29 cellular contexts compared by ENCODE assay signal in the genomic region with DNA sequence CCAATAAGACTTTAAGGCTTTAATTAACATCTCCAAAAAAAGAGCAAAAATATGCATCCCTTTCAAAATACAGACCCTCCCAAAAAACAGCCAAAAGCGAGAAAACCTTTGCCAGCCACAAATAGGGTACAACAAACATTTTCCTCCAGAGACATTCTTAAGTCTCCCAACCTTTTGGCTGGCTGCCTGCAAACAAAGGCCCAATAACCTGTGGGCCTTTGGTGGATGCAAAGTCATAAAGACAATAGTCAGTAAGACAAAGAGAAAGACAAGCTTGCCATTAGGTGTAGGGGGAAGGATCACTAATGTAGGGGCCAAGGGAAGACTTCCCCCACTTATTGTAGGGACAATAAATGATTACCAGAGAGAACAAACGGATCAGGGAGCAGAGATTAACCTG.
"Had no signal": no experiment of that assay in that cellular context is flagged by ENCODE, and none has a peak within 500 bp of the region (broad histone marks: within the 10 kb centered on the region; RNA-seq: fewer than 3 reads in every experiment).

No MANE protein-coding gene starts in this region.

- H3K4me3 ChIP-seq: left lung, lower lobe of right lung, pancreas, prostate gland, skin epidermis, suprapubic skin, thoracic aorta, tibial artery, uterus had no signal

- H3K9me3 Mint-ChIP-seq: type B pancreatic cell had no signal

- ATAC-seq: left cardiac atrium; left lung; lower lobe of right lung; naive thymus-derived CD4-positive, alpha-beta T cell; natural killer cell treated with Interleukin-12 subunit alpha and Interleukin-12 subunit beta and Interleukin-15 and Interleukin-18, amount 100 ng/mL, for 72 hours; pancreas; right cardiac atrium; sciatic nerve; stimulated activated effector memory CD8-positive, alpha-beta T cell treated with anti-CD3 and anti-CD28 coated beads, Interleukin-12 subunit alpha, Interleukin-12 subunit beta, amount 100 ng/mL, for 72 hours had no signal

- H3K36me3 ChIP-seq: left lung, lower lobe of right lung, pancreas, prostate gland, suprapubic skin, thoracic aorta, tibial artery, uterus had no signal

- DNase-seq: hippocampal formation; kidney glomerular epithelial cell; left cardiac atrium; left lung; lower lobe of right lung; mesendoderm; naive thymus-derived CD4-positive, alpha-beta T cell; nucleus accumbens; pancreas; posterior cingulate gyrus; retina; right cardiac atrium; stimulated activated CD4-positive, alpha-beta T cell treated with anti-CD3 and anti-CD28 coated beads, Interleukin-12 subunit alpha, Interleukin-12 subunit beta, amount 100 ng/mL, for 4 hours; stimulated activated CD4-positive, alpha-beta T cell treated with anti-CD3 and anti-CD28 coated beads, Interleukin-15, amount 100 ng/mL, for 24 hours; stimulated activated CD4-positive, alpha-beta T cell treated with anti-CD3 and anti-CD28 coated beads, Interleukin-2, amount 100 ng/mL, for 24 hours; stimulated activated CD4-positive, alpha-beta T cell treated with anti-CD3 and anti-CD28 coated beads, Interleukin-4, amount 100 ng/mL, for 1 hour; stimulated activated naive CD4-positive, alpha-beta T cell; tibial artery; uterus had no signal

- H3K4me3 Mint-ChIP-seq: mesothelial cell of epicardium; naive thymus-derived CD4-positive, alpha-beta T cell; natural killer cell treated with Interleukin-12 subunit alpha and Interleukin-12 subunit beta and Interleukin-15 and Interleukin-18, amount 100 ng/mL, for 72 hours; stimulated activated effector memory CD8-positive, alpha-beta T cell treated with anti-CD3 and anti-CD28 coated beads, Interleukin-12 subunit alpha, Interleukin-12 subunit beta, amount 100 ng/mL, for 72 hours; stimulated activated naive CD8-positive, alpha-beta T cell treated with anti-CD3 and anti-CD28 coated beads, Interleukin-15, Interleukin-2, amounts not matched to agents 100 ng/mL and 50 ng/mL, for 24 hours; type B pancreatic cell had no signal

- H3K4me1 ChIP-seq: left lung, lower lobe of right lung, pancreas, prostate gland, suprapubic skin, tibial artery, uterus had no signal

- H3K4me1 Mint-ChIP-seq: mesothelial cell of epicardium; naive thymus-derived CD4-positive, alpha-beta T cell; stimulated activated effector memory CD8-positive, alpha-beta T cell treated with anti-CD3 and anti-CD28 coated beads, Interleukin-12 subunit alpha, Interleukin-12 subunit beta, amount 100 ng/mL, for 72 hours had no signal

- H3K9me3 ChIP-seq: pancreas, prostate gland, thoracic aorta, uterus had no signal

- H3K27ac ChIP-seq: left lung, lower lobe of right lung, pancreas, prostate gland, skin epidermis, suprapubic skin, thoracic aorta, tibial artery, uterus had no signal

- H3K27me3 Mint-ChIP-seq: naive thymus-derived CD4-positive, alpha-beta T cell; natural killer cell treated with Interleukin-12 subunit alpha and Interleukin-12 subunit beta and Interleukin-15 and Interleukin-18, amount 100 ng/mL, for 72 hours; stimulated activated naive CD8-positive, alpha-beta T cell treated with anti-CD3 and anti-CD28 coated beads, Interleukin-15, Interleukin-2, amounts not matched to agents 100 ng/mL and 50 ng/mL, for 24 hours; type B pancreatic cell had no signal

- H3K36me3 Mint-ChIP-seq: mesothelial cell of epicardium; naive thymus-derived CD4-positive, alpha-beta T cell; stimulated activated effector memory CD8-positive, alpha-beta T cell treated with anti-CD3 and anti-CD28 coated beads, Interleukin-12 subunit alpha, Interleukin-12 subunit beta, amount 100 ng/mL, for 72 hours; type B pancreatic cell had no signal

- H3K27me3 ChIP-seq: left lung, pancreas, suprapubic skin, tibial artery, uterus had no signal

- H3K27ac Mint-ChIP-seq: mesothelial cell of epicardium; naive thymus-derived CD4-positive, alpha-beta T cell; natural killer cell treated with Interleukin-12 subunit alpha and Interleukin-12 subunit beta and Interleukin-15 and Interleukin-18, amount 100 ng/mL, for 72 hours; stimulated activated effector memory CD8-positive, alpha-beta T cell treated with anti-CD3 and anti-CD28 coated beads, Interleukin-12 subunit alpha, Interleukin-12 subunit beta, amount 100 ng/mL, for 72 hours; stimulated activated naive CD8-positive, alpha-beta T cell treated with anti-CD3 and anti-CD28 coated beads, Interleukin-15, Interleukin-2, amounts not matched to agents 100 ng/mL and 50 ng/mL, for 24 hours; type B pancreatic cell had no signal
